ENCODE assay signal across 1 cellular context in the genomic region with DNA sequence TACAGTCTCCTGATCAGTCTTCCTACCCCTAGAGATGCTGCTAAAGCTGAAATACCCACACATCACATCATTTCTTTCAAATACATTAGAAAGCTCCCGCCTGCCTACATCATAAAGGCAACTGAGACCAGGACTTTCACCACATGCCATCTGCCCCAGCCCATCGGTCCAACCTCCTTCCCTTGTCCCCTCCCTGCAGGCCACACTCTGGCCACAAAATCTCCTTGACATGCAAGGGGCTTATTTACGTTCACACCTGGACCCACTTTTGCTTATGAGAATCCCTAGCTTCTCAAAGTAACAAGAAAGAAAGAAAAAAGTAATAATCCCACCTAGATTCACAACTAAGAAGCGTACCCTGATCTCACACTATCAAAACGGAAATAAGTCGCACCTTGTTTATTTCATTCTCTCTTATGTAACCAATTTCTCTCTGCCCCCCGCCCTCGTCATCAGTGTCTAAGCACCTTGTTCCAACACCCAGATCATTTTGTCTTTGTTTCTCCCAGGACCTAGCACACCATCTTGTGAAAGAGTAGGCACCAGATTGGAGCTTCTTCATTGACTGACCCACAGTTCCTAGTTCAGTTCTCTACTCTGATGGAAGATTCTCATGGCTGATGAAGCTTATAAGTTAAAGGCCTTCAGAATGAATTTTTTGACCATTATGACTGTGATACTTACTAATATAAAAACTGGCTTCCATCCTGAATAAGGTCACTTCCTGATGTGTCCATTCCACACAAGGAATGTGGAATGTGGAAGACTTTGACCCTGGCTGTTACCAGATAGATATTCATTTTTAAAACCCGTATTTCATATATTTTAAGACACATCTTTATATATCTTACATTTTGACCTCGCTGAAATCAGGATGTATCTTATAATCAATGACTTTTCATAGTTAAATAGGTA.
TF ChIP-seq lines count a peak whose summit lies in the region.

No MANE protein-coding gene starts in this region.

TF ChIP-seq in A549, 52 proteins besides CTCF, POLR2A, EP300 and RAD21 (continued from another document):
- TF ChIP-seq, protein P1, sequence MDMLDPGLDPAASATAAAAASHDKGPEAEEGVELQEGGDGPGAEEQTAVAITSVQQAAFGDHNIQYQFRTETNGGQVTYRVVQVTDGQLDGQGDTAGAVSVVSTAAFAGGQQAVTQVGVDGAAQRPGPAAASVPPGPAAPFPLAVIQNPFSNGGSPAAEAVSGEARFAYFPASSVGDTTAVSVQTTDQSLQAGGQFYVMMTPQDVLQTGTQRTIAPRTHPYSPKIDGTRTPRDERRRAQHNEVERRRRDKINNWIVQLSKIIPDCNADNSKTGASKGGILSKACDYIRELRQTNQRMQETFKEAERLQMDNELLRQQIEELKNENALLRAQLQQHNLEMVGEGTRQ (IDR thresholded peaks at IDR 0.05) = no peak
- TF ChIP-seq JUN (IDR thresholded peaks at IDR 0.05) = no peak
- no peak for TF ChIP-seq POLR2AphosphoS2 (conservative IDR thresholded peaks at IDR 0.05; ENCODE audit: low read length)
- no peak for TF ChIP-seq FOXS1 (CRISPR knock-in tag; IDR thresholded peaks at IDR 0.05)
- no peak for TF ChIP-seq RFX5 (IDR thresholded peaks at IDR 0.05)
